Comparison of ENCODE assay signal across 26 cellular contexts in genomic region chrX:74906427-74906826, GRCh38. TPM values are rescaled to one million over a fixed set of nuclear protein-coding genes. Genes with fewer than 3 reads are reported as not detected.
DNase-seq lines count a peak whose midpoint lies in the region; TF ChIP-seq lines count a peak whose summit lies in the region.
"Had no signal": no experiment of that assay in that cellular context is flagged by ENCODE, and none has a peak within 500 bp of the region (broad histone marks: within the 10 kb centered on the region; RNA-seq: fewer than 3 reads in every experiment).

No MANE protein-coding gene starts in this region.

- BruUV-seq in A673 (replicated peaks; lab: Mats Ljungman, UMichigan) = no TSS peak

- H3K4me3 ChIP-seq in rectal smooth muscle tissue (ENCODE audit: low read length) (no peak overlapping the region), A673 (ENCODE audit: low read depth, low read length, poor library complexity, severe bottlenecking) (no peak overlapping the region)
- H3K4me3 ChIP-seq: A549, BLaER1 had no signal

- no peaks in the 10 kb centered on the region for H3K27me3 ChIP-seq in rectal smooth muscle tissue (ENCODE audit: control insufficient read depth, insufficient read depth, low read length)
- H3K27me3 ChIP-seq in A673 (replicated peaks; ENCODE audit: insufficient read depth, low read depth, low read length, poor library complexity) = no peaks in the 10 kb centered on the region
- H3K27me3 ChIP-seq: BE2C had no signal

- peak overlapping the region; percentile 48 for H3K27ac ChIP-seq in rectal smooth muscle tissue (ENCODE audit: low read depth, low read length)
- no peak overlapping the region for H3K27ac ChIP-seq in A673 (ENCODE audit: low read depth, low read length, poor library complexity, severe bottlenecking)
- H3K27ac ChIP-seq: 22Rv1, A549, BLaER1 had no signal

- CTCF ChIA-PET in A673 (lab: Charles Lee) = no interaction called here

- no peak overlapping the region for H3K9ac ChIP-seq in rectal smooth muscle tissue (ENCODE audit: low read length)
- H3K9ac ChIP-seq: BLaER1 had no signal

- H3K4me1 ChIP-seq in rectal smooth muscle tissue (ENCODE audit: control insufficient read depth, insufficient read depth, low read length) (no peaks in the 10 kb centered on the region), A673 (ENCODE audit: insufficient read depth, low read length, poor library complexity, severe bottlenecking) (no peaks in the 10 kb centered on the region)
- H3K4me1 ChIP-seq: A549, BE2C, BLaER1 had no signal

- intact Hi-C loops in A673 (cut with micrococcal nuclease; ENCODE audit: unreplicated experiment) = no loop called here

- peak; percentile 50 for DNase-seq in G401 (ENCODE audit: low spot score)
- peak; percentile 18 for DNase-seq in NCI-H446 treated with DMSO at 0.1 percent for 48 hours (lab: John Stamatoyannopoulos, UW)
- peak; percentile 15 for DNase-seq in cerebellum (ENCODE audit: low spot score)
- no peak for DNase-seq in NCI-H1048 (lab: John Stamatoyannopoulos, UW)
- DNase-seq in pons (ENCODE audit: low spot score) = no peak
- DNase-seq in A673 (ENCODE audit: low spot score) = no peak
- no peak for DNase-seq in SHP77 (lab: John Stamatoyannopoulos, UW)
- DNase-seq: ACHN; BE2C; C1 segment of cervical spinal cord; CD4-positive, alpha-beta memory T cell; CD4-positive, CD25-positive, alpha-beta regulatory T cell; CD8-positive, alpha-beta memory T cell; COR-L47; DMS 273 treated with DMSO at 0.1 percent for 48 hours; DMS153; DMS53; DMS79; DND-41; EL; GF-D8 had no signal

- H3K36me3 ChIP-seq in rectal smooth muscle tissue (ENCODE audit: control insufficient read depth, insufficient read depth, low read length) (no peaks in the 10 kb centered on the region), A673 (ENCODE audit: insufficient read depth, low read length, poor library complexity, severe bottlenecking) (no peaks in the 10 kb centered on the region)
- H3K36me3 ChIP-seq: BE2C, BLaER1 had no signal

- POLR2A ChIA-PET in A673 (lab: Charles Lee; ENCODE audit: low non-redundant PET) = no interaction called here

- TF ChIP-seq CTCF in A673 (conservative IDR thresholded peaks at IDR 0.05; ENCODE audit: low read depth, low read length) = no peak

- no peaks in the 10 kb centered on the region for H3K9me3 ChIP-seq in A673 (ENCODE audit: low read depth, low read length, poor library complexity, severe bottlenecking)
- H3K9me3 ChIP-seq: A549, BE2C had no signal

- in situ Hi-C loops in G401 (cut with HindIII; ENCODE audit: low sequenced_read_pairs) = no loop called here

RNA-seq across cellular contexts. Expression of gene NEXMIF, which starts 18.8 kb away (rescaled TPM):
- total RNA-seq in G401 (2014; rRNA removed; shearing (Covaris generic)) = not detected in 2 replicates
- total RNA-seq in cerebellum (32.1 TPM), A673 (2021) (0.28 and 0.31 TPM in 2 replicates)
- total RNA-seq: A172 had no signal

Comparison
In these comparisons a context has a peak if more than half of its experiments do, and no peak if none do; other contexts are left out.
1. DNase-seq: peak in G401 (single experiment), NCI-H446 treated with DMSO at 0.1 percent for 48 hours (single experiment) and cerebellum (single experiment); none in NCI-H1048 (single experiment), pons (single experiment), A673 (single experiment) and SHP77 (0 of 2).
2. RNA of gene NEXMIF, which starts 18.8 kb away (total RNA-seq): 32.1 TPM in cerebellum (single experiment); 0.28 to 0.31 TPM in A673 and not detected in G401; every median in the first group is over 10 times any median in the second.